ENCODE assay signal across 28 cellular contexts in genomic region chr9:135273077-135273476, GRCh38.
"Had no signal": no experiment of that assay in that cellular context is flagged by ENCODE, and none has a peak within 500 bp of the region (broad histone marks: within the 10 kb centered on the region; RNA-seq: fewer than 3 reads in every experiment).

No MANE protein-coding gene starts in this region.

- DNase-seq: activated CD4-positive, alpha-beta memory T cell treated with anti-CD3 and anti-CD28 coated beads for 36 hours; activated CD4-positive, alpha-beta T cell treated with anti-CD3 and anti-CD28 coated beads, Interleukin-2, amount 10 ng/mL, durations not matched to agents 24 days and 14 days; activated CD4-positive, CD25-positive, alpha-beta regulatory T cell treated with anti-CD3 and anti-CD28 coated beads, Interleukin-2, amount 50 U/mL, for 72 hours; activated CD8-positive, alpha-beta memory T cell treated with anti-CD3 and anti-CD28 coated beads, Interleukin-2, amount 50 U/mL, for 48 hours; activated gamma-delta T cell; activated naive CD4-positive, alpha-beta T cell treated with anti-CD3 and anti-CD28 coated beads, Interleukin-2, amount 10 ng/mL, durations not matched to agents 7 days and 5 days; activated naive CD8-positive, alpha-beta T cell treated with anti-CD3 and anti-CD28 coated beads, Interleukin-2, amount 10 ng/mL, durations not matched to agents 7 days and 5 days; activated T-cell treated with anti-CD3 and anti-CD28 coated beads, Interleukin-2, amount 50 U/mL, for 24 hours; brain microvascular endothelial cell; cortex of kidney; foreskin fibroblast; heart right ventricle; left colon; midbrain; naive thymus-derived CD4-positive, alpha-beta T cell; nucleus accumbens; sigmoid colon; stimulated activated CD4-positive, alpha-beta T cell treated with anti-CD3 and anti-CD28 coated beads, Interleukin-1b, Interleukin-23, amount 100 ng/mL, for 48 hours; stimulated activated naive B cell treated with anti-CD40 and anti-IgM and Interleukin-4, amounts not matched to agents 10 μg/mL and 1 μg/mL and 100 μg/mL, for 72 hours; stomach; thyroid gland; upper lobe of left lung had no signal

- ATAC-seq: esophagus mucosa; heart right ventricle; left colon; naive thymus-derived CD4-positive, alpha-beta T cell; pancreas; stimulated activated naive B cell treated with anti-CD40 and anti-IgM and Interleukin-4, amounts not matched to agents 10 μg/mL and 1 μg/mL and 100 μg/mL, for 72 hours had no signal

- H3K4me3 ChIP-seq: ascending aorta, heart right ventricle, pancreas, prostate gland, sigmoid colon, smooth muscle cell, stomach, thyroid gland, upper lobe of left lung, vagina had no signal

- H3K9me3 ChIP-seq: ascending aorta, heart right ventricle, pancreas, prostate gland, sigmoid colon, stomach, thyroid gland, upper lobe of left lung, vagina had no signal

- H3K36me3 ChIP-seq: ascending aorta, brain microvascular endothelial cell, heart right ventricle, pancreas, prostate gland, sigmoid colon, stomach, thyroid gland, upper lobe of left lung, vagina had no signal

- H3K4me2 ChIP-seq: smooth muscle cell had no signal

- H3K27ac ChIP-seq: ascending aorta, brain microvascular endothelial cell, heart right ventricle, pancreas, prostate gland, sigmoid colon, stomach, thyroid gland, upper lobe of left lung, vagina had no signal

- H3K27me3 ChIP-seq: ascending aorta, brain microvascular endothelial cell, pancreas, thyroid gland, upper lobe of left lung, vagina had no signal
